In genomic region chr10:26697163-26697921, GRCh38 we compare ENCODE assay signal across 1 cellular context.
TF ChIP-seq lines count a peak whose summit lies in the region.

A gene with protein sequence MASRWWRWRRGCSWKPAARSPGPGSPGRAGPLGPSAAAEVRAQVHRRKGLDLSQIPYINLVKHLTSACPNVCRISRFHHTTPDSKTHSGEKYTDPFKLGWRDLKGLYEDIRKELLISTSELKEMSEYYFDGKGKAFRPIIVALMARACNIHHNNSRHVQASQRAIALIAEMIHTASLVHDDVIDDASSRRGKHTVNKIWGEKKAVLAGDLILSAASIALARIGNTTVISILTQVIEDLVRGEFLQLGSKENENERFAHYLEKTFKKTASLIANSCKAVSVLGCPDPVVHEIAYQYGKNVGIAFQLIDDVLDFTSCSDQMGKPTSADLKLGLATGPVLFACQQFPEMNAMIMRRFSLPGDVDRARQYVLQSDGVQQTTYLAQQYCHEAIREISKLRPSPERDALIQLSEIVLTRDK (plus strand): TSS chr10:26697701. CDS start chr10:26697712, 11 bp downstream.

TF ChIP-seq in K562, 482 proteins besides CTCF, POLR2A, EP300 and RAD21 (continued from another document and continues in another):
- TF ChIP-seq ZNF518B (CRISPR knock-in tag; IDR thresholded peaks at IDR 0.05) (no peak), CXXC5 (CRISPR knock-in tag; IDR thresholded peaks at IDR 0.05) (peak; percentile 68), ZBTB17 (CRISPR knock-in tag; IDR thresholded peaks at IDR 0.05) (peak; percentile 59; the same call in 1 of the 2 replicates), GABPA (tag; conservative IDR thresholded peaks at IDR 0.05; ENCODE audit: low read depth) (peak; percentile 99), MXI1 (IDR thresholded peaks at IDR 0.05; ENCODE audit: low read depth, low read length) (0 out of 2 replicates have a peak, but pooled peaks have one; percentile 51), ZNF140 (CRISPR knock-in tag; IDR thresholded peaks at IDR 0.05) (no peak), POLR2AphosphoS5 (IDR thresholded peaks at IDR 0.05; ENCODE audit: control insufficient read depth, insufficient read depth, low read depth, low read length) (peak; percentile 38; the same call in 1 of the 2 replicates), TAF9B (IDR thresholded peaks at IDR 0.05; ENCODE audit: partially characterized antibody) (peak; percentile 61), ZC3H11A (IDR thresholded peaks at IDR 0.05; ENCODE audit: low read depth, low read length) (0 out of 2 replicates have a peak, but pooled peaks have one; percentile 22), ARID3B (CRISPR knock-in tag; IDR thresholded peaks at IDR 0.05; ENCODE audit: borderline replicate concordance) (0 out of 2 replicates have a peak, but pooled peaks have one; percentile 36), IRF2 (CRISPR knock-in tag; IDR thresholded peaks at IDR 0.05) (no peak), JUN (IDR thresholded peaks at IDR 0.05; ENCODE audit: borderline replicate concordance, low read depth, low read length) (no peak), JUN (CRISPR knock-in tag; IDR thresholded peaks at IDR 0.05; ENCODE audit: borderline replicate concordance) (no peak), VEZF1 (CRISPR knock-in tag; IDR thresholded peaks at IDR 0.05) (peak; percentile 51), TAF7 (tag; IDR thresholded peaks at IDR 0.05) (peak; percentile 49; the same call in 1 of the 2 replicates), BCOR (IDR thresholded peaks at IDR 0.05) (no peak), ZNF57 (CRISPR knock-in tag; IDR thresholded peaks at IDR 0.05) (no peak), ERF (CRISPR knock-in tag; IDR thresholded peaks at IDR 0.05) (0 out of 2 replicates have a peak, but pooled peaks have one; percentile 8), ZNF197 (CRISPR knock-in tag; IDR thresholded peaks at IDR 0.05; ENCODE audit: low read depth) (peak; percentile 24; the same call in 1 of the 2 replicates), ZFX (CRISPR knock-in tag; IDR thresholded peaks at IDR 0.05) (peak; percentile 88), HNRNPK (IDR thresholded peaks at IDR 0.05; ENCODE audit: low read depth, low read length, poor library complexity, severe bottlenecking) (no peak), ZNF644 (tag; IDR thresholded peaks at IDR 0.05; ENCODE audit: low read depth) (0 out of 2 replicates have a peak, but pooled peaks have one; percentile 41), BRCA1 (IDR thresholded peaks at IDR 0.05) (no peak), BRCA1 (CRISPR knock-in tag; IDR thresholded peaks at IDR 0.05) (no peak), ARID1B (IDR thresholded peaks at IDR 0.05) (no peak), TGIF2 (CRISPR knock-in tag; IDR thresholded peaks at IDR 0.05) (no peak), RBM14 (IDR thresholded peaks at IDR 0.05; ENCODE audit: borderline replicate concordance, insufficient read depth, low read depth, low read length) (no peak), STAT5B (CRISPR knock-in tag; IDR thresholded peaks at IDR 0.05) (no peak), SLC30A9 (CRISPR knock-in tag; IDR thresholded peaks at IDR 0.05) (no peak)
- TF ChIP-seq, protein P1, sequence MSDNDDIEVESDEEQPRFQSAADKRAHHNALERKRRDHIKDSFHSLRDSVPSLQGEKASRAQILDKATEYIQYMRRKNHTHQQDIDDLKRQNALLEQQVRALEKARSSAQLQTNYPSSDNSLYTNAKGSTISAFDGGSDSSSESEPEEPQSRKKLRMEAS (CRISPR knock-in tag; IDR thresholded peaks at IDR 0.05), result 0 out of 2 replicates have a peak, but pooled peaks have one; percentile 26
- TF ChIP-seq, protein P2, sequence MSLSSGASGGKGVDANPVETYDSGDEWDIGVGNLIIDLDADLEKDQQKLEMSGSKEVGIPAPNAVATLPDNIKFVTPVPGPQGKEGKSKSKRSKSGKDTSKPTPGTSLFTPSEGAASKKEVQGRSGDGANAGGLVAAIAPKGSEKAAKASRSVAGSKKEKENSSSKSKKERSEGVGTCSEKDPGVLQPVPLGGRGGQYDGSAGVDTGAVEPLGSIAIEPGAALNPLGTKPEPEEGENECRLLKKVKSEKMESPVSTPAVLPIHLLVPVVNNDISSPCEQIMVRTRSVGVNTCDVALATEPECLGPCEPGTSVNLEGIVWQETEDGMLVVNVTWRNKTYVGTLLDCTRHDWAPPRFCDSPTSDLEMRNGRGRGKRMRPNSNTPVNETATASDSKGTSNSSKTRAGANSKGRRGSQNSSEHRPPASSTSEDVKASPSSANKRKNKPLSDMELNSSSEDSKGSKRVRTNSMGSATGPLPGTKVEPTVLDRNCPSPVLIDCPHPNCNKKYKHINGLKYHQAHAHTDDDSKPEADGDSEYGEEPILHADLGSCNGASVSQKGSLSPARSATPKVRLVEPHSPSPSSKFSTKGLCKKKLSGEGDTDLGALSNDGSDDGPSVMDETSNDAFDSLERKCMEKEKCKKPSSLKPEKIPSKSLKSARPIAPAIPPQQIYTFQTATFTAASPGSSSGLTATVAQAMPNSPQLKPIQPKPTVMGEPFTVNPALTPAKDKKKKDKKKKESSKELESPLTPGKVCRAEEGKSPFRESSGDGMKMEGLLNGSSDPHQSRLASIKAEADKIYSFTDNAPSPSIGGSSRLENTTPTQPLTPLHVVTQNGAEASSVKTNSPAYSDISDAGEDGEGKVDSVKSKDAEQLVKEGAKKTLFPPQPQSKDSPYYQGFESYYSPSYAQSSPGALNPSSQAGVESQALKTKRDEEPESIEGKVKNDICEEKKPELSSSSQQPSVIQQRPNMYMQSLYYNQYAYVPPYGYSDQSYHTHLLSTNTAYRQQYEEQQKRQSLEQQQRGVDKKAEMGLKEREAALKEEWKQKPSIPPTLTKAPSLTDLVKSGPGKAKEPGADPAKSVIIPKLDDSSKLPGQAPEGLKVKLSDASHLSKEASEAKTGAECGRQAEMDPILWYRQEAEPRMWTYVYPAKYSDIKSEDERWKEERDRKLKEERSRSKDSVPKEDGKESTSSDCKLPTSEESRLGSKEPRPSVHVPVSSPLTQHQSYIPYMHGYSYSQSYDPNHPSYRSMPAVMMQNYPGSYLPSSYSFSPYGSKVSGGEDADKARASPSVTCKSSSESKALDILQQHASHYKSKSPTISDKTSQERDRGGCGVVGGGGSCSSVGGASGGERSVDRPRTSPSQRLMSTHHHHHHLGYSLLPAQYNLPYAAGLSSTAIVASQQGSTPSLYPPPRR (CRISPR knock-in tag; IDR thresholded peaks at IDR 0.05; ENCODE audit: borderline replicate concordance), result 0 out of 2 replicates have a peak, but pooled peaks have one; percentile 41
- TF ChIP-seq, protein P3, sequence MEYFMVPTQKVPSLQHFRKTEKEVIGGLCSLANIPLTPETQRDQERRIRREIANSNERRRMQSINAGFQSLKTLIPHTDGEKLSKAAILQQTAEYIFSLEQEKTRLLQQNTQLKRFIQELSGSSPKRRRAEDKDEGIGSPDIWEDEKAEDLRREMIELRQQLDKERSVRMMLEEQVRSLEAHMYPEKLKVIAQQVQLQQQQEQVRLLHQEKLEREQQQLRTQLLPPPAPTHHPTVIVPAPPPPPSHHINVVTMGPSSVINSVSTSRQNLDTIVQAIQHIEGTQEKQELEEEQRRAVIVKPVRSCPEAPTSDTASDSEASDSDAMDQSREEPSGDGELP (CRISPR knock-in tag; IDR thresholded peaks at IDR 0.05; ENCODE audit: borderline replicate concordance), result peak; percentile 33; the same call in 1 of the 2 replicates
- TF ChIP-seq, protein P4, sequence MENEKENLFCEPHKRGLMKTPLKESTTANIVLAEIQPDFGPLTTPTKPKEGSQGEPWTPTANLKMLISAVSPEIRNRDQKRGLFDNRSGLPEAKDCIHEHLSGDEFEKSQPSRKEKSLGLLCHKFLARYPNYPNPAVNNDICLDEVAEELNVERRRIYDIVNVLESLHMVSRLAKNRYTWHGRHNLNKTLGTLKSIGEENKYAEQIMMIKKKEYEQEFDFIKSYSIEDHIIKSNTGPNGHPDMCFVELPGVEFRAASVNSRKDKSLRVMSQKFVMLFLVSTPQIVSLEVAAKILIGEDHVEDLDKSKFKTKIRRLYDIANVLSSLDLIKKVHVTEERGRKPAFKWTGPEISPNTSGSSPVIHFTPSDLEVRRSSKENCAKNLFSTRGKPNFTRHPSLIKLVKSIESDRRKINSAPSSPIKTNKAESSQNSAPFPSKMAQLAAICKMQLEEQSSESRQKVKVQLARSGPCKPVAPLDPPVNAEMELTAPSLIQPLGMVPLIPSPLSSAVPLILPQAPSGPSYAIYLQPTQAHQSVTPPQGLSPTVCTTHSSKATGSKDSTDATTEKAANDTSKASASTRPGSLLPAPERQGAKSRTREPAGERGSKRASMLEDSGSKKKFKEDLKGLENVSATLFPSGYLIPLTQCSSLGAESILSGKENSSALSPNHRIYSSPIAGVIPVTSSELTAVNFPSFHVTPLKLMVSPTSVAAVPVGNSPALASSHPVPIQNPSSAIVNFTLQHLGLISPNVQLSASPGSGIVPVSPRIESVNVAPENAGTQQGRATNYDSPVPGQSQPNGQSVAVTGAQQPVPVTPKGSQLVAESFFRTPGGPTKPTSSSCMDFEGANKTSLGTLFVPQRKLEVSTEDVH (IDR thresholded peaks at IDR 0.05; ENCODE audit: low read depth, partially characterized antibody), result peak; percentile 85
- TF ChIP-seq, protein P5, sequence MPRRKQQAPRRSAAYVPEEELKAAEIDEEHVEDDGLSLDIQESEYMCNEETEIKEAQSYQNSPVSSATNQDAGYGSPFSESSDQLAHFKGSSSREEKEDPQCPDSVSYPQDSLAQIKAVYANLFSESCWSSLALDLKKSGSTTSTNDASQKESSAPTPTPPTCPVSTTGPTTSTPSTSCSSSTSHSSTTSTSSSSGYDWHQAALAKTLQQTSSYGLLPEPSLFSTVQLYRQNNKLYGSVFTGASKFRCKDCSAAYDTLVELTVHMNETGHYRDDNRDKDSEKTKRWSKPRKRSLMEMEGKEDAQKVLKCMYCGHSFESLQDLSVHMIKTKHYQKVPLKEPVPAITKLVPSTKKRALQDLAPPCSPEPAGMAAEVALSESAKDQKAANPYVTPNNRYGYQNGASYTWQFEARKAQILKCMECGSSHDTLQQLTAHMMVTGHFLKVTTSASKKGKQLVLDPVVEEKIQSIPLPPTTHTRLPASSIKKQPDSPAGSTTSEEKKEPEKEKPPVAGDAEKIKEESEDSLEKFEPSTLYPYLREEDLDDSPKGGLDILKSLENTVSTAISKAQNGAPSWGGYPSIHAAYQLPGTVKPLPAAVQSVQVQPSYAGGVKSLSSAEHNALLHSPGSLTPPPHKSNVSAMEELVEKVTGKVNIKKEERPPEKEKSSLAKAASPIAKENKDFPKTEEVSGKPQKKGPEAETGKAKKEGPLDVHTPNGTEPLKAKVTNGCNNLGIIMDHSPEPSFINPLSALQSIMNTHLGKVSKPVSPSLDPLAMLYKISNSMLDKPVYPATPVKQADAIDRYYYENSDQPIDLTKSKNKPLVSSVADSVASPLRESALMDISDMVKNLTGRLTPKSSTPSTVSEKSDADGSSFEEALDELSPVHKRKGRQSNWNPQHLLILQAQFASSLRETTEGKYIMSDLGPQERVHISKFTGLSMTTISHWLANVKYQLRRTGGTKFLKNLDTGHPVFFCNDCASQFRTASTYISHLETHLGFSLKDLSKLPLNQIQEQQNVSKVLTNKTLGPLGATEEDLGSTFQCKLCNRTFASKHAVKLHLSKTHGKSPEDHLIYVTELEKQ (CRISPR knock-in tag; IDR thresholded peaks at IDR 0.05), result no peak
- TF ChIP-seq, protein P6, sequence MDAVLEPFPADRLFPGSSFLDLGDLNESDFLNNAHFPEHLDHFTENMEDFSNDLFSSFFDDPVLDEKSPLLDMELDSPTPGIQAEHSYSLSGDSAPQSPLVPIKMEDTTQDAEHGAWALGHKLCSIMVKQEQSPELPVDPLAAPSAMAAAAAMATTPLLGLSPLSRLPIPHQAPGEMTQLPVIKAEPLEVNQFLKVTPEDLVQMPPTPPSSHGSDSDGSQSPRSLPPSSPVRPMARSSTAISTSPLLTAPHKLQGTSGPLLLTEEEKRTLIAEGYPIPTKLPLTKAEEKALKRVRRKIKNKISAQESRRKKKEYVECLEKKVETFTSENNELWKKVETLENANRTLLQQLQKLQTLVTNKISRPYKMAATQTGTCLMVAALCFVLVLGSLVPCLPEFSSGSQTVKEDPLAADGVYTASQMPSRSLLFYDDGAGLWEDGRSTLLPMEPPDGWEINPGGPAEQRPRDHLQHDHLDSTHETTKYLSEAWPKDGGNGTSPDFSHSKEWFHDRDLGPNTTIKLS (IDR thresholded peaks at IDR 0.05; ENCODE audit: borderline replicate concordance, low read depth), result peak; percentile 77; the same call in 1 of the 2 replicates
